In the genomic region with DNA sequence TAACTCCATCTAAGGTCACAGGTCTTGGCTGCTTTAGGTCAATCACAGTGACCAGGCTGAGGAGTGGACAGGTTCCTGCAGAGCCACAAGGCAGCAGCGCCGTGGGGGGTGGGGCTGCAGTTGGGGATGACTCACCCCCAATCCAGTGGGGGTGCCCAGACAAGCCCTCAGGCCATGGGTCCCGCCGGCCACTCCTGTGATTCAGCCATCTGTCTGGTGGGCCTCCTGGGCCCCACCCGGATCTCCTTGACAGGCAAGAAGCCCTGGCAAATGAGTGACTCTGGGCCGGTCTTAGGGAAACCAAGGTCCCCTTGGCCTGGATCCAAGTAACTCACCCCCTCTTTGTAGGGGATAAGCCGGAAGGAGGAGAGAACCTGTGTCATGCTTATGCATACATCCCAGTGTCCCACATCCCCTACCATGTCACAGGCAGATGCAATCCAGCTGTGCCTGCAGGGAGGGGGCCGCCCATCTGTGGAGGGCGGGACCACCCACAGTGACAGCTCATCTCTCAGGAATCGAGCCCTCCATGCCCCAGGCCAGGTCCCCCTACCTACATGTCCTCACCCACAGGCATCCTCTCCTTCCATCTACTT, we compare ENCODE assay signal across 9 cellular contexts. TPM values are rescaled to one million over a fixed set of nuclear protein-coding genes. Genes with fewer than 3 reads are reported as not detected.
DNase-seq lines count a peak whose midpoint lies in the region; TF ChIP-seq lines count a peak whose summit lies in the region.
"Had no signal": no experiment of that assay in that cellular context is flagged by ENCODE, and none has a peak within 500 bp of the region (broad histone marks: within the 10 kb centered on the region; RNA-seq: fewer than 3 reads in every experiment).

No MANE protein-coding gene starts in this region.

- peak overlapping the region; percentile 86 to 95 for H3K27ac ChIP-seq in right atrium auricular region
- H3K27ac ChIP-seq in spleen: peak overlapping the region in 5 of 8 donors; percentile 14 to 79 (median 75)

- TF ChIP-seq CTCF in HFF-Myc (IDR thresholded peaks at IDR 0.05; ENCODE audit: low read depth, low read length, missing control alignments) (no peak), right atrium auricular region (IDR thresholded peaks at IDR 0.05) (no peak), spleen (IDR thresholded peaks at IDR 0.05 in 8 of 11, conservative IDR thresholded peaks at IDR 0.05 in 3 of 11) (no peak)

- H3K4me3 ChIP-seq in HFF-Myc (replicated peaks; ENCODE audit: low read depth, low read length) (peak overlapping the region; percentile 56), adipocyte (ENCODE audit: low read length) (peak overlapping the region; percentile 6), right atrium auricular region (peak overlapping the region in 1 of 2 donors; percentile 46), spleen (no peak overlapping the region)

- 34 to 70% (median 47%) methylated on average over 5 to 10 of the region's 10 CpGs for WGBS in spleen, 5 donors

- H3K27me3 ChIP-seq in adipocyte (replicated peaks; ENCODE audit: control insufficient read depth, insufficient read depth, low read length) (no peaks in the 10 kb centered on the region), right atrium auricular region (no peaks in the 10 kb centered on the region), spleen (replicated peaks in 1 of 7) (peaks cover 0 to 50% (median 16%) of the 10 kb centered on the region in 7 donors)

- H3K27ac Mint-ChIP-seq in activated CD4-positive, alpha-beta memory T cell treated with anti-CD3 and anti-CD28 coated beads for 36 hours: no peak overlapping the region

- no peaks in the 10 kb centered on the region for H3K9me3 Mint-ChIP-seq in activated CD4-positive, alpha-beta memory T cell treated with anti-CD3 and anti-CD28 coated beads for 36 hours

- DNase-seq in HFF-Myc (ENCODE audit: extremely low read depth, low read depth) (peak; percentile 93), adipocyte (ENCODE audit: low read depth) (peak; percentile 94), right atrium auricular region (ENCODE audit: low spot score) (peak; percentile 71), spleen (no peak), NCI-H1092 treated with DMSO at 0.1 percent for 48 hours (lab: John Stamatoyannopoulos, UW) (no peak), NCI-H1105 (lab: John Stamatoyannopoulos, UW) (no peak), NCI-H1436 treated with DMSO at 0.1 percent for 48 hours (lab: John Stamatoyannopoulos, UW) (no peak)
- no peak for DNase-seq in activated CD4-positive, alpha-beta memory T cell treated with anti-CD3 and anti-CD28 coated beads for 36 hours

- peaks cover 12% of the 10 kb centered on the region for H3K36me3 Mint-ChIP-seq in activated CD4-positive, alpha-beta memory T cell treated with anti-CD3 and anti-CD28 coated beads for 36 hours

- peaks cover 24% of the 10 kb centered on the region for H3K27me3 Mint-ChIP-seq in activated CD4-positive, alpha-beta memory T cell treated with anti-CD3 and anti-CD28 coated beads for 36 hours

- H3K4me3 Mint-ChIP-seq in activated CD4-positive, alpha-beta memory T cell treated with anti-CD3 and anti-CD28 coated beads for 36 hours: no peak overlapping the region

- no peak for TF ChIP-seq POLR2A in spleen (IDR thresholded peaks at IDR 0.05)

- CTCF ChIA-PET in activated CD4-positive, alpha-beta memory T cell treated with anti-CD3 and anti-CD28 coated beads for 36 hours (lab: Charles Lee): no interaction called here

- peaks cover 5% of the 10 kb centered on the region for H3K4me1 Mint-ChIP-seq in activated CD4-positive, alpha-beta memory T cell treated with anti-CD3 and anti-CD28 coated beads for 36 hours (ENCODE audit: low read depth)

- no peak overlapping the region for H3K9ac ChIP-seq in adipocyte (ENCODE audit: low read length)

- H3K4me1 ChIP-seq in adipocyte (ENCODE audit: control insufficient read depth, insufficient read depth, low read length) (peaks cover 43% of the 10 kb centered on the region), right atrium auricular region (peaks cover 0 to 64% of the 10 kb centered on the region in 2 donors), spleen (peaks cover 0 to 46% (median 25%) of the 10 kb centered on the region in 6 donors)

- H3K9me3 ChIP-seq in adipocyte (ENCODE audit: control insufficient read depth, low read length) (no peaks in the 10 kb centered on the region), right atrium auricular region (no peaks in the 10 kb centered on the region), spleen (no peaks in the 10 kb centered on the region)
- H3K9me3 ChIP-seq: upper lobe of left lung had no signal

- intact Hi-C loops in spleen (cut with DNase I; ENCODE audit: low total_unique reads): no loop called here
- intact Hi-C loops in activated CD4-positive, alpha-beta memory T cell treated with anti-CD3 and anti-CD28 coated beads for 36 hours (cut with micrococcal nuclease): no loop called here

- peaks cover 30% of the 10 kb centered on the region for H3K36me3 ChIP-seq in adipocyte (ENCODE audit: control insufficient read depth, insufficient read depth, low read length, severe bottlenecking)
- peaks cover 26% of the 10 kb centered on the region for H3K36me3 ChIP-seq in right atrium auricular region
- peaks cover 3 to 41% (median 36%) of the 10 kb centered on the region in 6 donors for H3K36me3 ChIP-seq in spleen

- POLR2A ChIA-PET in activated CD4-positive, alpha-beta memory T cell treated with anti-CD3 and anti-CD28 coated beads for 36 hours (lab: Charles Lee): no interaction called here

RNA-seq across cellular contexts. Expression of a gene that starts 0.5 kb away (rescaled TPM):
- total RNA-seq in right atrium auricular region (1 to 10 TPM; 1.9 to 2.6 TPM), spleen (10 to 100 TPM in 5 of 7 donors, 1 to 10 TPM in 2; 8.6 to 33.7 (median 13.5) TPM)
- polyA plus RNA-seq in spleen: 100 to 1,000 TPM in 2 of 3 donors, 10 to 100 TPM in 1; 39.7 to 144 (median 110) TPM
- 1 to 10 TPM; 1.1 TPM for total RNA-seq in activated CD4-positive, alpha-beta memory T cell treated with anti-CD3 and anti-CD28 coated beads for 36 hours

RNA-seq across cellular contexts. Expression of a gene that starts 13.8 kb away (rescaled TPM):
- 100 to 1,000 TPM; 847 to 948 TPM for total RNA-seq in right atrium auricular region
- 100 to 1,000 TPM; 126 to 222 (median 130) TPM for total RNA-seq in spleen
- polyA plus RNA-seq in spleen: 100 to 1,000 TPM in 1 of 3 donors, 10 to 100 TPM in 2; 88.6 to 128 (median 92.6) TPM
- total RNA-seq in activated CD4-positive, alpha-beta memory T cell treated with anti-CD3 and anti-CD28 coated beads for 36 hours: 100 to 1,000 TPM; 251 to 259 TPM

RNA-seq across cellular contexts. Expression of a gene that starts 25.9 kb away (rescaled TPM):
- total RNA-seq in right atrium auricular region: not detected
- total RNA-seq in spleen: not detected
- under 1 TPM in 2 of 3 donors, not detected in 1; 0.42 to 0.46 TPM for polyA plus RNA-seq in spleen
- total RNA-seq in activated CD4-positive, alpha-beta memory T cell treated with anti-CD3 and anti-CD28 coated beads for 36 hours: under 1 TPM in 1 of 2 experiments, not detected in 1; 0.75 TPM

RNA-seq across cellular contexts. Expression of a gene that starts 32.0 kb away (rescaled TPM):
- total RNA-seq in right atrium auricular region (not detected), spleen (under 1 TPM in 5 of 7 donors, not detected in 2; 0.20 to 0.60 (median 0.51) TPM)
- polyA plus RNA-seq in spleen: under 1 TPM; 0.21 to 0.61 (median 0.45) TPM
- not detected for total RNA-seq in activated CD4-positive, alpha-beta memory T cell treated with anti-CD3 and anti-CD28 coated beads for 36 hours
- total RNA-seq: upper lobe of left lung had no signal

RNA-seq across cellular contexts. Expression of a gene that starts 39.0 kb away (rescaled TPM):
- 1 to 10 TPM in 1 of 2 donors, under 1 TPM in 1; 0.59 to 1.2 TPM for total RNA-seq in right atrium auricular region
- total RNA-seq in spleen: 10 to 100 TPM; 11.0 to 43.1 (median 22.8) TPM
- polyA plus RNA-seq in spleen: 1 to 10 TPM; 2.0 to 4.8 (median 3.8) TPM
- total RNA-seq in activated CD4-positive, alpha-beta memory T cell treated with anti-CD3 and anti-CD28 coated beads for 36 hours: 10 to 100 TPM; 19.4 to 22.4 TPM

Comparison
In these comparisons a context has a peak if more than half of its experiments do, and no peak if none do; other contexts are left out.
1. DNase-seq: peak in HFF-Myc (single experiment), adipocyte (single experiment) and right atrium auricular region (single experiment); none in spleen (single experiment), NCI-H1092 treated with DMSO at 0.1 percent for 48 hours (single experiment), activated CD4-positive, alpha-beta memory T cell treated with anti-CD3 and anti-CD28 coated beads for 36 hours (single experiment), NCI-H1105 (single experiment) and NCI-H1436 treated with DMSO at 0.1 percent for 48 hours (single experiment).
2. H3K4me3 ChIP-seq: peak in HFF-Myc (single experiment) and adipocyte (single experiment); none in spleen (0 of 8).